8 cellular contexts compared by ENCODE assay signal in genomic region chr4:110586137-110586850, GRCh38. TPM values are rescaled to one million over a fixed set of nuclear protein-coding genes. Genes with fewer than 3 reads are reported as not detected.
DNase-seq lines count a peak whose midpoint lies in the region; ATAC-seq, FAIRE-seq and TF ChIP-seq lines count a peak whose summit lies in the region.

No MANE protein-coding gene starts in this region.

- peak; percentile 72 for DNase-seq in DMS53 (lab: John Stamatoyannopoulos, UW)
- DNase-seq in LNCaP clone FGC (ENCODE audit: low read depth): peak; percentile 30
- no peak for DNase-seq in body of pancreas
- DNase-seq in left lung: no peak
- no peak for DNase-seq in mucosa of descending colon
- no peak for DNase-seq in GM19239 (ENCODE audit: insufficient read length, low spot score)
- DNase-seq in C1 segment of cervical spinal cord (lab: John Stamatoyannopoulos, UW): no peak

- H3K4me3 ChIP-seq in LNCaP clone FGC (ENCODE audit: low read depth, low read length): no peak overlapping the region
- H3K4me3 ChIP-seq in body of pancreas: no peak overlapping the region
- no peak overlapping the region for H3K4me3 ChIP-seq in left lung
- no peak overlapping the region for H3K4me3 ChIP-seq in mucosa of descending colon

- H3K9me3 ChIP-seq in body of pancreas: no peaks in the 10 kb centered on the region
- H3K9me3 ChIP-seq in left lung: no peaks in the 10 kb centered on the region
- H3K9me3 ChIP-seq in mucosa of descending colon: no peaks in the 10 kb centered on the region

- FAIRE-seq in GM19239 (lab: Jason Lieb, UNC): no peak

- intact Hi-C loops in body of pancreas (cut with DNase I) (no loop called here), left lung (cut with DNase I) (no loop called here), mucosa of descending colon (cut with DNase I, micrococcal nuclease) (no loop called here)

- H3K4me1 ChIP-seq in body of pancreas: no peaks in the 10 kb centered on the region
- no peaks in the 10 kb centered on the region for H3K4me1 ChIP-seq in left lung
- no peaks in the 10 kb centered on the region for H3K4me1 ChIP-seq in mucosa of descending colon (ENCODE audit: low read depth)

- H3K27ac ChIP-seq in body of pancreas: no peak overlapping the region
- no peak overlapping the region for H3K27ac ChIP-seq in left lung

- TF ChIP-seq POLR2A in body of pancreas (IDR thresholded peaks at IDR 0.05): no peak

- ATAC-seq in body of pancreas: no peak
- peak; percentile 80 for ATAC-seq in left lung
- no peak for ATAC-seq in mucosa of descending colon
- no peak for ATAC-seq in HG03159 (IDR thresholded peaks at IDR 0.05; ENCODE audit: unreplicated experiment)

- TF ChIP-seq CTCF in LNCaP clone FGC (IDR thresholded peaks at IDR 0.05; ENCODE audit: control insufficient read depth, extremely low read depth, insufficient read depth) (peak; percentile 69), body of pancreas (IDR thresholded peaks at IDR 0.05) (peak in 5 of 7 experiments; percentile 17 to 37 (median 24)), left lung (IDR thresholded peaks at IDR 0.05) (peak; percentile 17 to 51), mucosa of descending colon (IDR thresholded peaks at IDR 0.05) (no peak)

- WGBS in body of pancreas, 2 donors: 10 to 15% methylated on average over 6 of the region's 6 CpGs

- H3K36me3 ChIP-seq in body of pancreas (replicated peaks in 1 of 2; ENCODE audit: insufficient read depth in 1 of 2, low read depth in 2 of 2) (no peaks in the 10 kb centered on the region), left lung (no peaks in the 10 kb centered on the region), mucosa of descending colon (ENCODE audit: low read depth) (no peaks in the 10 kb centered on the region)

- H3K27me3 ChIP-seq in body of pancreas (no peaks in the 10 kb centered on the region), left lung (no peaks in the 10 kb centered on the region)

RNA-seq across cellular contexts. Expression of gene PITX2, which starts 36.6 kb away (rescaled TPM):
- total RNA-seq in body of pancreas (not detected), left lung (not detected), mucosa of descending colon (1 to 10 TPM in 1 of 3 donors, under 1 TPM in 2; 0.51 to 2.6 (median 0.81) TPM)

Comparison
In these comparisons a context has a peak if more than half of its experiments do, and no peak if none do; other contexts are left out.
1. DNase-seq: peak in DMS53 (single experiment) and LNCaP clone FGC (single experiment); none in body of pancreas (0 of 4), left lung (0 of 2), mucosa of descending colon (0 of 3), GM19239 (single experiment) and C1 segment of cervical spinal cord (0 of 14).